Comparison of ENCODE assay signal across 24 cellular contexts in the genomic region with DNA sequence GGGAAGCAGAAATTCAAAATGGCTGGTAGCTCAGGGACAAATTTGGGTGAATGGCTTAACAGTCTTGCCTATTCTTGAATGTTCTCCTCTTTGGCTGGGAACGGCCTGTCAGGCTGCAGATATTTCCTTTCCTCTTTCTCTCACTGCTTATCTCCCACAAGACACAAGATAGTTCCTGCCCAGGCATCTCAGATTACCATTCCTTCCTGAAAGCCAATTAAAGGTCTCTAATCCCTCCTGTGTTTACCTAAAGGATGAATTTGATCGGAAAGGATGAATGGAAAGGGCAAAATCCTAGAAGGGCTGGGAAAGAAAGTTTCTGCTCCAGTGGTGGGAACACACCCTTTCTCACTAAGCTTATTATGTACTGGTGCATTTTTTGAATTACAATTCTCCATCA.
DNase-seq lines count a peak whose midpoint lies in the region; ATAC-seq, FAIRE-seq and TF ChIP-seq lines count a peak whose summit lies in the region.
"Had no signal": no experiment of that assay in that cellular context is flagged by ENCODE, and none has a peak within 500 bp of the region (broad histone marks: within the 10 kb centered on the region; RNA-seq: fewer than 3 reads in every experiment).

No MANE protein-coding gene starts in this region.

- no peaks in the 10 kb centered on the region for H3K9me3 Mint-ChIP-seq in natural killer cell treated with Interleukin-12 subunit alpha and Interleukin-12 subunit beta and Interleukin-15 and Interleukin-18, amount 100 ng/mL, for 72 hours
- peaks cover 0 to 2% (median 2%) of the 10 kb centered on the region in 5 donors for H3K9me3 Mint-ChIP-seq in CD8-positive, alpha-beta memory T cell
- H3K9me3 Mint-ChIP-seq: activated naive CD8-positive, alpha-beta T cell treated with anti-CD3 and anti-CD28 coated beads for 36 hours; activated T-helper 1 cell treated with anti-CD3 and anti-CD28 coated beads, Interleukin-12 subunit alpha, Interleukin-12 subunit beta, Interleukin-2, Interleukin-4 antibody, amounts not matched to agents 30 ng/mL and 10 ng/mL and 1 ng/mL, durations not matched to agents 14 hours and 24 hours and 36 hours had no signal

- H3K23ac ChIP-seq in mesendoderm (ENCODE audit: low read length) = no peak overlapping the region

- POLR2A ChIA-PET in CD8-positive, alpha-beta memory T cell (lab: Charles Lee) = no interaction called here

- no peak overlapping the region for H2BK15ac ChIP-seq in mesendoderm (replicated peaks; ENCODE audit: low read depth)

- no peak overlapping the region for H3K4me2 ChIP-seq in mesendoderm (ENCODE audit: low read length)

- no peak overlapping the region for H3K4me3 Mint-ChIP-seq in natural killer cell treated with Interleukin-12 subunit alpha and Interleukin-12 subunit beta and Interleukin-15 and Interleukin-18, amount 100 ng/mL, for 72 hours
- no peak overlapping the region for H3K4me3 Mint-ChIP-seq in CD8-positive, alpha-beta memory T cell
- H3K4me3 Mint-ChIP-seq: activated CD8-positive, alpha-beta memory T cell treated with anti-CD3 and anti-CD28 coated beads, Interleukin-2, amount 10 ng/mL, durations not matched to agents 7 days and 5 days; activated naive CD8-positive, alpha-beta T cell treated with anti-CD3 and anti-CD28 coated beads for 36 hours; activated T-helper 1 cell treated with anti-CD3 and anti-CD28 coated beads, Interleukin-12 subunit alpha, Interleukin-12 subunit beta, Interleukin-2, Interleukin-4 antibody, amounts not matched to agents 30 ng/mL and 10 ng/mL and 1 ng/mL, durations not matched to agents 14 hours and 24 hours and 36 hours; CD14-positive monocyte; naive B cell; stimulated activated memory B cell treated with anti-CD40 and anti-IgM and Interleukin-4, amounts not matched to agents 10 μg/mL and 1 μg/mL and 100 μg/mL, for 72 hours had no signal

- peak overlapping the region; percentile 22 for H3K56ac ChIP-seq in mesendoderm (ENCODE audit: low read length)

- peak overlapping the region; percentile 26 for H3K27ac ChIP-seq in mesendoderm (ENCODE audit: low read depth, low read length)
- no peak overlapping the region for H3K27ac ChIP-seq in CD8-positive, alpha-beta memory T cell (ENCODE audit: low read depth, low read length)
- H3K27ac ChIP-seq: testis had no signal

- no peak for FAIRE-seq in bronchial epithelial cell (lab: Jason Lieb, UNC)
- FAIRE-seq: G401.6 had no signal

- no peak for TF ChIP-seq CTCF in bronchial epithelial cell (IDR thresholded peaks at IDR 0.05; ENCODE audit: insufficient read depth, low read length, severe bottlenecking)

- no peak overlapping the region for H4K8ac ChIP-seq in mesendoderm (ENCODE audit: low read depth, low read length)

- H3K36me3 Mint-ChIP-seq in natural killer cell treated with Interleukin-12 subunit alpha and Interleukin-12 subunit beta and Interleukin-15 and Interleukin-18, amount 100 ng/mL, for 72 hours = no peaks in the 10 kb centered on the region
- no peaks in the 10 kb centered on the region for H3K36me3 Mint-ChIP-seq in CD8-positive, alpha-beta memory T cell
- H3K36me3 Mint-ChIP-seq: activated CD8-positive, alpha-beta memory T cell treated with anti-CD3 and anti-CD28 coated beads, Interleukin-2, amount 10 ng/mL, durations not matched to agents 7 days and 5 days; activated naive CD8-positive, alpha-beta T cell treated with anti-CD3 and anti-CD28 coated beads for 36 hours; CD14-positive monocyte; naive B cell; stimulated activated memory B cell treated with anti-CD40 and anti-IgM and Interleukin-4, amounts not matched to agents 10 μg/mL and 1 μg/mL and 100 μg/mL, for 72 hours had no signal

- H2AK5ac ChIP-seq in mesendoderm (ENCODE audit: low read length) = no peak overlapping the region

- peaks cover 14 to 20% of the 10 kb centered on the region in 2 donors for H3K27me3 Mint-ChIP-seq in natural killer cell treated with Interleukin-12 subunit alpha and Interleukin-12 subunit beta and Interleukin-15 and Interleukin-18, amount 100 ng/mL, for 72 hours
- peaks cover 1 to 12% of the 10 kb centered on the region in 2 donors for H3K27me3 Mint-ChIP-seq in CD8-positive, alpha-beta memory T cell
- H3K27me3 Mint-ChIP-seq: activated CD8-positive, alpha-beta memory T cell treated with anti-CD3 and anti-CD28 coated beads, Interleukin-2, amount 10 ng/mL, durations not matched to agents 7 days and 5 days; activated naive CD8-positive, alpha-beta T cell treated with anti-CD3 and anti-CD28 coated beads for 36 hours; stimulated activated memory B cell treated with anti-CD40 and anti-IgM and Interleukin-4, amounts not matched to agents 10 μg/mL and 1 μg/mL and 100 μg/mL, for 72 hours had no signal

- H3K36me3 ChIP-seq in bronchial epithelial cell (ENCODE audit: control insufficient read depth, insufficient read depth, low read length) = no peaks in the 10 kb centered on the region
- H3K36me3 ChIP-seq in mesendoderm (ENCODE audit: control insufficient read depth, insufficient read depth, low read length) = no peaks in the 10 kb centered on the region
- H3K36me3 ChIP-seq in CD8-positive, alpha-beta memory T cell (ENCODE audit: insufficient read depth, low read length) = no peaks in the 10 kb centered on the region

- CTCF ChIA-PET in CD8-positive, alpha-beta memory T cell (lab: Charles Lee) = no interaction called here

- H3K79me1 ChIP-seq in mesendoderm (ENCODE audit: low read length) = no peaks in the 10 kb centered on the region

- no peaks in the 10 kb centered on the region for H3K9me3 ChIP-seq in CD8-positive, alpha-beta memory T cell (ENCODE audit: low read length)
- H3K9me3 ChIP-seq: testis had no signal

- DNase-seq in ELF-1 (ENCODE audit: low read depth, low spot score) (peak; percentile 37), NCI-H82 (lab: John Stamatoyannopoulos, UW) (peak; percentile 95), bronchial epithelial cell (ENCODE audit: low read depth) (peak; percentile 78), mesendoderm (peak; percentile 95)
- DNase-seq in activated effector memory CD4-positive, alpha-beta T cell treated with Interleukin-2 at 50 U/mL for 16 hours = no peak
- no peak for DNase-seq in natural killer cell treated with Interleukin-12 subunit alpha and Interleukin-12 subunit beta and Interleukin-15 and Interleukin-18, amount 100 ng/mL, for 72 hours (ENCODE audit: low spot score)
- DNase-seq in CD8-positive, alpha-beta memory T cell = no peak
- DNase-seq: activated CD4-positive, alpha-beta T cell treated with anti-CD3 and anti-CD28 coated beads for 4 hours; activated CD8-positive, alpha-beta memory T cell treated with anti-CD3 and anti-CD28 coated beads, Interleukin-2, amount 10 ng/mL, durations not matched to agents 7 days and 5 days; activated naive CD8-positive, alpha-beta T cell treated with anti-CD3 and anti-CD28 coated beads for 36 hours; DMS 273 treated with DMSO at 0.1 percent for 48 hours; erythroblast; foreskin melanocyte; hypothalamus; MV-4-11; naive B cell; NCI-H187 treated with DMSO at 0.1 percent for 48 hours; stimulated activated CD4-positive, alpha-beta T cell treated with anti-CD3 and anti-CD28 coated beads, Interleukin-1b, Interleukin-23, amount 100 ng/mL, for 48 hours; testis had no signal

- no peaks in the 10 kb centered on the region for H3K4me1 Mint-ChIP-seq in natural killer cell treated with Interleukin-12 subunit alpha and Interleukin-12 subunit beta and Interleukin-15 and Interleukin-18, amount 100 ng/mL, for 72 hours (ENCODE audit: low read depth in 2 of 2)
- H3K4me1 Mint-ChIP-seq in CD8-positive, alpha-beta memory T cell = no peaks in the 10 kb centered on the region
- H3K4me1 Mint-ChIP-seq: activated CD8-positive, alpha-beta memory T cell treated with anti-CD3 and anti-CD28 coated beads, Interleukin-2, amount 10 ng/mL, durations not matched to agents 7 days and 5 days; activated naive CD8-positive, alpha-beta T cell treated with anti-CD3 and anti-CD28 coated beads for 36 hours; CD14-positive monocyte; naive B cell; stimulated activated memory B cell treated with anti-CD40 and anti-IgM and Interleukin-4, amounts not matched to agents 10 μg/mL and 1 μg/mL and 100 μg/mL, for 72 hours had no signal

- no peak overlapping the region for H3K27ac Mint-ChIP-seq in natural killer cell treated with Interleukin-12 subunit alpha and Interleukin-12 subunit beta and Interleukin-15 and Interleukin-18, amount 100 ng/mL, for 72 hours
- H3K27ac Mint-ChIP-seq in CD8-positive, alpha-beta memory T cell = no peak overlapping the region
- H3K27ac Mint-ChIP-seq: activated CD8-positive, alpha-beta memory T cell treated with anti-CD3 and anti-CD28 coated beads, Interleukin-2, amount 10 ng/mL, durations not matched to agents 7 days and 5 days; activated naive CD8-positive, alpha-beta T cell treated with anti-CD3 and anti-CD28 coated beads for 36 hours; activated T-helper 1 cell treated with anti-CD3 and anti-CD28 coated beads, Interleukin-12 subunit alpha, Interleukin-12 subunit beta, Interleukin-2, Interleukin-4 antibody, amounts not matched to agents 30 ng/mL and 10 ng/mL and 1 ng/mL, durations not matched to agents 14 hours and 24 hours and 36 hours; CD14-positive monocyte; naive B cell; stimulated activated memory B cell treated with anti-CD40 and anti-IgM and Interleukin-4, amounts not matched to agents 10 μg/mL and 1 μg/mL and 100 μg/mL, for 72 hours had no signal

- peak overlapping the region; percentile 90 for H3K18ac ChIP-seq in mesendoderm (ENCODE audit: low read length)

- H3K79me2 ChIP-seq in mesendoderm (ENCODE audit: control insufficient read depth, insufficient read depth, low read length) = no peaks in the 10 kb centered on the region

- H3K4me1 ChIP-seq in mesendoderm (ENCODE audit: control insufficient read depth, low read depth, low read length) = peaks cover 10% of the 10 kb centered on the region
- no peaks in the 10 kb centered on the region for H3K4me1 ChIP-seq in CD8-positive, alpha-beta memory T cell (ENCODE audit: insufficient read depth, low read length)
- H3K4me1 ChIP-seq: testis had no signal

- no peak overlapping the region for H4K5ac ChIP-seq in mesendoderm (ENCODE audit: low read length)

- H3K4ac ChIP-seq in mesendoderm (ENCODE audit: low read depth, low read length) = no peak overlapping the region

- no CpG with 5 or more reads among the region's 2 CpGs for WGBS in mesendoderm (ENCODE audit: extremely low coverage, insufficient coverage, low lambda C conversion rate)

- peak overlapping the region; percentile 58 for H2BK5ac ChIP-seq in mesendoderm (ENCODE audit: low read length)

- no peaks in the 10 kb centered on the region for H3K27me3 ChIP-seq in bronchial epithelial cell (ENCODE audit: control insufficient read depth, insufficient read depth, low read length)
- H3K27me3 ChIP-seq in mesendoderm (ENCODE audit: insufficient read depth, low read length, poor library complexity) = no peaks in the 10 kb centered on the region
- no peaks in the 10 kb centered on the region for H3K27me3 ChIP-seq in CD8-positive, alpha-beta memory T cell (ENCODE audit: insufficient read depth, low read length, poor library complexity, severe bottlenecking)
- H3K27me3 ChIP-seq: testis had no signal

- H3K4me3 ChIP-seq in bronchial epithelial cell (ENCODE audit: low read depth, low read length) = no peak overlapping the region
- H3K4me3 ChIP-seq in mesendoderm (ENCODE audit: low read length) = no peak overlapping the region
- H3K4me3 ChIP-seq in CD8-positive, alpha-beta memory T cell (ENCODE audit: low read length) = no peak overlapping the region
- H3K4me3 ChIP-seq: testis had no signal

- no peak overlapping the region for H2BK120ac ChIP-seq in mesendoderm (ENCODE audit: low read depth, low read length)

- ATAC-seq in HG02885 (IDR thresholded peaks at IDR 0.05; ENCODE audit: poor library complexity, unreplicated experiment) = no peak
- ATAC-seq in natural killer cell treated with Interleukin-12 subunit alpha and Interleukin-12 subunit beta and Interleukin-15 and Interleukin-18, amount 100 ng/mL, for 72 hours = no peak
- ATAC-seq: activated CD8-positive, alpha-beta memory T cell treated with anti-CD3 and anti-CD28 coated beads, Interleukin-2, amount 10 ng/mL, durations not matched to agents 7 days and 5 days; stimulated activated memory B cell treated with anti-CD40 and anti-IgM and Interleukin-4, amounts not matched to agents 10 μg/mL and 1 μg/mL and 100 μg/mL, for 72 hours had no signal

- no peak overlapping the region for H3K9ac ChIP-seq in mesendoderm (ENCODE audit: low read length)

Comparison
In these comparisons a context has a peak if more than half of its experiments do, and no peak if none do; other contexts are left out.
1. DNase-seq: peak in ELF-1 (single experiment), NCI-H82 (single experiment), bronchial epithelial cell (single experiment) and mesendoderm (single experiment); none in activated effector memory CD4-positive, alpha-beta T cell treated with Interleukin-2 at 50 U/mL for 16 hours (single experiment), natural killer cell treated with Interleukin-12 subunit alpha and Interleukin-12 subunit beta and Interleukin-15 and Interleukin-18, amount 100 ng/mL, for 72 hours (single experiment) and CD8-positive, alpha-beta memory T cell (0 of 5).